Comparison of ENCODE assay signal across 12 cellular contexts in genomic region chr18:25299426-25299825, GRCh38. TPM values are rescaled to one million over a fixed set of nuclear protein-coding genes. Genes with fewer than 3 reads are reported as not detected.
DNase-seq lines count a peak whose midpoint lies in the region; ATAC-seq, FAIRE-seq and TF ChIP-seq lines count a peak whose summit lies in the region.
"Had no signal": no experiment of that assay in that cellular context is flagged by ENCODE, and none has a peak within 500 bp of the region (broad histone marks: within the 10 kb centered on the region; RNA-seq: fewer than 3 reads in every experiment).

No MANE protein-coding gene starts in this region.

- no peak for FAIRE-seq in small intestine (lab: Jason Lieb, UNC)
- FAIRE-seq: GM19239 had no signal

- POLR2A ChIA-PET in activated CD4-positive, alpha-beta T cell treated with anti-CD3 and anti-CD28 coated beads, Interleukin-2, amount 10 ng/mL, durations not matched to agents 7 days and 5 days (lab: Charles Lee) = no interaction called here

- H4K20me1 ChIP-seq in osteoblast (ENCODE audit: insufficient read depth, low read length) = no peaks in the 10 kb centered on the region

- H3K36me3 Mint-ChIP-seq in CD14-positive monocyte = no peaks in the 10 kb centered on the region
- no peaks in the 10 kb centered on the region for H3K36me3 Mint-ChIP-seq in activated CD4-positive, alpha-beta T cell treated with anti-CD3 and anti-CD28 coated beads, Interleukin-2, amount 10 ng/mL, durations not matched to agents 7 days and 5 days (ENCODE audit: low read depth)

- H3K27ac ChIP-seq in osteoblast (ENCODE audit: low read depth, low read length) (peak overlapping the region; percentile 56), esophagus squamous epithelium (peak overlapping the region in 2 of 4 donors; percentile 38 to 60), small intestine (ENCODE audit: low read depth in 1 of 2, low read length in 1 of 2) (no peak overlapping the region)

- H3K9me3 Mint-ChIP-seq in CD14-positive monocyte = peaks cover 0 to 2% (median 0%) of the 10 kb centered on the region in 7 donors
- H3K9me3 Mint-ChIP-seq in activated CD4-positive, alpha-beta T cell treated with anti-CD3 and anti-CD28 coated beads, Interleukin-2, amount 10 ng/mL, durations not matched to agents 7 days and 5 days = no peaks in the 10 kb centered on the region
- H3K9me3 Mint-ChIP-seq: CD4-positive, alpha-beta T cell had no signal

- 58 to 70% methylated on average over 2 of the region's 2 CpGs for WGBS in esophagus squamous epithelium, 2 donors
- 76 to 85% (median 84%) methylated on average over 2 of the region's 2 CpGs for WGBS in small intestine, 3 donors

- no peaks in the 10 kb centered on the region for H3K9me3 ChIP-seq in osteoblast (ENCODE audit: low read depth, low read length)
- H3K9me3 ChIP-seq in esophagus squamous epithelium = no peaks in the 10 kb centered on the region
- H3K9me3 ChIP-seq in small intestine (ENCODE audit: control insufficient read depth, low read depth) = no peaks in the 10 kb centered on the region
- H3K9me3 ChIP-seq: esophagus muscularis mucosa had no signal

- H3K4me1 Mint-ChIP-seq in CD14-positive monocyte = peaks cover 24% of the 10 kb centered on the region
- no peaks in the 10 kb centered on the region for H3K4me1 Mint-ChIP-seq in activated CD4-positive, alpha-beta T cell treated with anti-CD3 and anti-CD28 coated beads, Interleukin-2, amount 10 ng/mL, durations not matched to agents 7 days and 5 days

- H3K79me2 ChIP-seq in osteoblast (ENCODE audit: insufficient read depth, low read length) = no peaks in the 10 kb centered on the region

- ATAC-seq in esophagus mucosa (peak; percentile 22), HG03432 (IDR thresholded peaks at IDR 0.05; ENCODE audit: unreplicated experiment) (no peak)
- ATAC-seq: HCT116 had no signal

- no peak for TF ChIP-seq CTCF in CD14-positive monocyte (IDR thresholded peaks at IDR 0.05)
- TF ChIP-seq CTCF in osteoblast (IDR thresholded peaks at IDR 0.05; ENCODE audit: extremely low read depth, low read depth, low read length) = no peak
- TF ChIP-seq CTCF in esophagus squamous epithelium (IDR thresholded peaks at IDR 0.05) = no peak

- H3K27me3 Mint-ChIP-seq in CD14-positive monocyte (ENCODE audit: low read depth in 3 of 3) = no peaks in the 10 kb centered on the region
- no peaks in the 10 kb centered on the region for H3K27me3 Mint-ChIP-seq in activated CD4-positive, alpha-beta T cell treated with anti-CD3 and anti-CD28 coated beads, Interleukin-2, amount 10 ng/mL, durations not matched to agents 7 days and 5 days
- H3K27me3 Mint-ChIP-seq: CD4-positive, alpha-beta T cell had no signal

- H2AFZ ChIP-seq in osteoblast (ENCODE audit: low read length) = no peak overlapping the region

- no peak for TF ChIP-seq POLR2A in esophagus squamous epithelium (IDR thresholded peaks at IDR 0.05)

- no peak for DNase-seq in CD14-positive monocyte (ENCODE audit: low spot score)
- DNase-seq in RPMI7951 (ENCODE audit: low read depth) = peak; percentile 62
- DNase-seq in osteoblast (ENCODE audit: insufficient read length, low spot score, missing footprints) = no peak
- no peak for DNase-seq in esophagus squamous epithelium (lab: John Stamatoyannopoulos, UW)
- DNase-seq in small intestine = no peak
- DNase-seq in activated CD4-positive, alpha-beta T cell treated with anti-CD3 and anti-CD28 coated beads, Interleukin-2, amount 10 ng/mL, durations not matched to agents 7 days and 5 days = no peak
- DNase-seq: CD4-positive, alpha-beta T cell had no signal

- intact Hi-C loops in CD14-positive monocyte (cut with micrococcal nuclease) (no loop called here), esophagus squamous epithelium (cut with DNase I) (no loop called here)

- H3K36me3 ChIP-seq in osteoblast (ENCODE audit: insufficient read depth, low read length) (no peaks in the 10 kb centered on the region), esophagus squamous epithelium (no peaks in the 10 kb centered on the region), small intestine (ENCODE audit: control insufficient read depth in 2 of 2, insufficient read depth in 2 of 2, low read length in 2 of 2) (no peaks in the 10 kb centered on the region)
- H3K36me3 ChIP-seq: esophagus muscularis mucosa had no signal

- CTCF ChIA-PET in activated CD4-positive, alpha-beta T cell treated with anti-CD3 and anti-CD28 coated beads, Interleukin-2, amount 10 ng/mL, durations not matched to agents 7 days and 5 days (lab: Charles Lee) = no interaction called here

- H3K27me3 ChIP-seq in osteoblast (ENCODE audit: insufficient read depth, low read length) (no peaks in the 10 kb centered on the region), esophagus squamous epithelium (no peaks in the 10 kb centered on the region), small intestine (ENCODE audit: control insufficient read depth in 2 of 2, insufficient read depth in 2 of 2, low read length in 2 of 2) (no peaks in the 10 kb centered on the region)
- H3K27me3 ChIP-seq: esophagus muscularis mucosa had no signal

- peak overlapping the region in 1 of 2 donors; percentile 62 for H3K4me3 Mint-ChIP-seq in CD14-positive monocyte
- no peak overlapping the region for H3K4me3 Mint-ChIP-seq in activated CD4-positive, alpha-beta T cell treated with anti-CD3 and anti-CD28 coated beads, Interleukin-2, amount 10 ng/mL, durations not matched to agents 7 days and 5 days
- H3K4me3 Mint-ChIP-seq: CD4-positive, alpha-beta T cell had no signal

- H3K27ac Mint-ChIP-seq in CD14-positive monocyte = peak overlapping the region; percentile 81 to 96 (median 93)
- H3K27ac Mint-ChIP-seq in activated CD4-positive, alpha-beta T cell treated with anti-CD3 and anti-CD28 coated beads, Interleukin-2, amount 10 ng/mL, durations not matched to agents 7 days and 5 days = no peak overlapping the region
- H3K27ac Mint-ChIP-seq: CD4-positive, alpha-beta T cell had no signal

- H3K4me1 ChIP-seq in osteoblast (ENCODE audit: insufficient read depth, low read length) (peaks cover 19% of the 10 kb centered on the region), esophagus squamous epithelium (peaks cover 0 to 10% (median 4%) of the 10 kb centered on the region in 3 donors), small intestine (ENCODE audit: control insufficient read depth in 2 of 2, insufficient read depth in 1 of 2, low read depth in 1 of 2, low read length in 1 of 2) (no peaks in the 10 kb centered on the region)

- peak overlapping the region; percentile 43 for H3K4me2 ChIP-seq in osteoblast (ENCODE audit: insufficient read depth, low read length)

- H3K4me3 ChIP-seq in osteoblast (ENCODE audit: insufficient read depth, low read length) (no peak overlapping the region), esophagus squamous epithelium (no peak overlapping the region), small intestine (ENCODE audit: low read depth in 1 of 2, low read length in 2 of 2) (no peak overlapping the region)
- H3K4me3 ChIP-seq: esophagus muscularis mucosa had no signal

RNA-seq across cellular contexts. Expression of gene ZNF521, which starts 52.5 kb away (rescaled TPM):
- under 1 TPM in 1 of 2 donors, not detected in 1; 0.07 TPM for polyA plus RNA-seq in CD14-positive monocyte
- 7.6 and 10.9 TPM in 2 replicates for total RNA-seq in RPMI7951 (2014; rRNA removed; shearing (Covaris generic))
- total RNA-seq in esophagus mucosa = 3.3 TPM
- 27.5 and 33.6 TPM in 2 replicates for total RNA-seq in osteoblast
- total RNA-seq in esophagus squamous epithelium = 10 to 100 TPM in 1 of 4 donors, 1 to 10 TPM in 2, under 1 TPM in 1; 0.68 to 11.3 (median 4.7) TPM
- polyA plus RNA-seq in small intestine = 1 to 10 TPM in 2 of 3 donors, not detected in 1; 3.5 to 5.5 TPM
- total RNA-seq in activated CD4-positive, alpha-beta T cell treated with anti-CD3 and anti-CD28 coated beads, Interleukin-2, amount 10 ng/mL, durations not matched to agents 7 days and 5 days = not detected
- total RNA-seq: CD4-positive, alpha-beta T cell had no signal
